19 cellular contexts compared by ENCODE assay signal in genomic region chr2:233049194-233049761, GRCh38. TPM values are rescaled to one million over a fixed set of nuclear protein-coding genes. Genes with fewer than 3 reads are reported as not detected.
DNase-seq lines count a peak whose midpoint lies in the region; ATAC-seq and TF ChIP-seq lines count a peak whose summit lies in the region.
"Had no signal": no experiment of that assay in that cellular context is flagged by ENCODE, and none has a peak within 500 bp of the region (broad histone marks: within the 10 kb centered on the region; RNA-seq: fewer than 3 reads in every experiment).

No MANE protein-coding gene starts in this region.

- H3K4me3 ChIP-seq in CD8-positive, alpha-beta T cell (ENCODE audit: low read depth, low read length), result no peak overlapping the region
- H3K4me3 ChIP-seq in mammary epithelial cell (replicated peaks in 1 of 3; ENCODE audit: insufficient read depth in 1 of 3, low read depth in 2 of 3, low read length in 3 of 3), result no peak overlapping the region
- H3K4me3 ChIP-seq in naive thymus-derived CD4-positive, alpha-beta T cell (ENCODE audit: low read length), result no peak overlapping the region
- no peak overlapping the region for H3K4me3 ChIP-seq in adrenal gland
- no peak overlapping the region for H3K4me3 ChIP-seq in WERI-Rb-1 (ENCODE audit: low read depth, low read length)
- H3K4me3 ChIP-seq: lower lobe of right lung, tibial nerve had no signal

- no peaks in the 10 kb centered on the region for H3K27me3 Mint-ChIP-seq in CD8-positive, alpha-beta T cell (ENCODE audit: low read depth)
- H3K27me3 Mint-ChIP-seq in naive thymus-derived CD4-positive, alpha-beta T cell, result peaks cover 0 to 47% (median 0%) of the 10 kb centered on the region in 5 donors

- in situ Hi-C loops in mammary epithelial cell (cut with MboI; ENCODE audit: low sequenced_read_pairs in 2 of 2), result loop anchor here in 1 of 2 donors (25.0 kb wide), 1 partner anchor 162 kb away; no protein-coding TSS in a partner anchor

- POLR2A ChIA-PET in CD8-positive, alpha-beta T cell (lab: Charles Lee), result no interaction called here
- POLR2A ChIA-PET in naive thymus-derived CD4-positive, alpha-beta T cell (lab: Charles Lee), result interaction anchor here (2.0 kb wide), 1 partner anchor 11 kb away, joined by 4 read pairs; the partner anchor contains the start of gene INPP5D

- no peak overlapping the region for H3K27ac ChIP-seq in CD8-positive, alpha-beta T cell (ENCODE audit: low read depth, low read length)
- no peak overlapping the region for H3K27ac ChIP-seq in mammary epithelial cell (ENCODE audit: insufficient read depth, low read depth, low read length)
- H3K27ac ChIP-seq in naive thymus-derived CD4-positive, alpha-beta T cell (ENCODE audit: low read depth, low read length), result no peak overlapping the region
- H3K27ac ChIP-seq in adrenal gland, result no peak overlapping the region
- H3K27ac ChIP-seq in WERI-Rb-1, result no peak overlapping the region
- H3K27ac ChIP-seq: brain microvascular endothelial cell, lower lobe of right lung had no signal

- peaks cover 20% of the 10 kb centered on the region for H3K4me1 Mint-ChIP-seq in CD8-positive, alpha-beta T cell (ENCODE audit: low read depth)
- peaks cover 4 to 32% (median 12%) of the 10 kb centered on the region in 7 donors for H3K4me1 Mint-ChIP-seq in naive thymus-derived CD4-positive, alpha-beta T cell

- peaks cover 7% of the 10 kb centered on the region for H3K4me1 ChIP-seq in CD8-positive, alpha-beta T cell (ENCODE audit: insufficient read depth, low read length)
- H3K4me1 ChIP-seq in mammary epithelial cell (ENCODE audit: insufficient read depth, low read length) (peaks cover 13% of the 10 kb centered on the region), adrenal gland (replicated peaks in 1 of 2) (no peaks in the 10 kb centered on the region)
- H3K4me1 ChIP-seq in naive thymus-derived CD4-positive, alpha-beta T cell (ENCODE audit: control insufficient read depth in 2 of 2, insufficient read depth in 2 of 2, low read length in 2 of 2), result peaks cover 7 to 8% of the 10 kb centered on the region in 2 donors

- peak in 2 of 7 experiments; percentile 26 to 36 for DNase-seq in CD8-positive, alpha-beta T cell
- peak; percentile 92 for DNase-seq in LHCN-M2 (ENCODE audit: low read depth)
- no peak for DNase-seq in mammary epithelial cell
- DNase-seq in naive thymus-derived CD4-positive, alpha-beta T cell, result peak in 2 of 9 donors; percentile 12 to 28
- no peak for DNase-seq in adrenal gland
- no peak for DNase-seq in WERI-Rb-1
- DNase-seq in activated CD4-positive, CD25-positive, alpha-beta regulatory T cell treated with anti-CD3 and anti-CD28 coated beads, Interleukin-2, amount 50 U/mL, for 72 hours, result no peak
- DNase-seq: activated CD8-positive, alpha-beta memory T cell treated with anti-CD3 and anti-CD28 coated beads for 24 hours; brain microvascular endothelial cell; H7; lower lobe of right lung; NCI-H1105; SK-N-SH; stimulated activated CD4-positive, alpha-beta T cell treated with anti-CD3 and anti-CD28 coated beads, Interleukin-4, amount 100 ng/mL, for 24 hours had no signal

- H3K27ac Mint-ChIP-seq in CD8-positive, alpha-beta T cell, result no peak overlapping the region
- H3K27ac Mint-ChIP-seq in naive thymus-derived CD4-positive, alpha-beta T cell, result peak overlapping the region in 1 of 9 donors; percentile 55

- H2AFZ ChIP-seq in mammary epithelial cell (ENCODE audit: low read depth, low read length), result peak overlapping the region; percentile 10

- H3K79me2 ChIP-seq in mammary epithelial cell (ENCODE audit: insufficient read depth, low read length), result no peaks in the 10 kb centered on the region

- no peaks in the 10 kb centered on the region for H3K36me3 ChIP-seq in CD8-positive, alpha-beta T cell (ENCODE audit: insufficient read depth, low read length)
- H3K36me3 ChIP-seq in mammary epithelial cell (ENCODE audit: insufficient read depth, low read length) (no peaks in the 10 kb centered on the region), adrenal gland (replicated peaks in 1 of 2) (no peaks in the 10 kb centered on the region), WERI-Rb-1 (no peaks in the 10 kb centered on the region)
- H3K36me3 ChIP-seq in naive thymus-derived CD4-positive, alpha-beta T cell (ENCODE audit: control insufficient read depth in 2 of 3, insufficient read depth in 3 of 3, low read length in 3 of 3), result no peaks in the 10 kb centered on the region
- H3K36me3 ChIP-seq: brain microvascular endothelial cell, lower lobe of right lung, tibial nerve had no signal

- BruUV-seq in mammary epithelial cell (replicated peaks; lab: Mats Ljungman, UMichigan), result no TSS peak

- H3K4me3 Mint-ChIP-seq in CD8-positive, alpha-beta T cell, result no peak overlapping the region
- no peak overlapping the region for H3K4me3 Mint-ChIP-seq in naive thymus-derived CD4-positive, alpha-beta T cell
- H3K4me3 Mint-ChIP-seq: neural crest cell had no signal

- H4K20me1 ChIP-seq in mammary epithelial cell (ENCODE audit: insufficient read depth, low read length), result no peaks in the 10 kb centered on the region

- ATAC-seq in CD8-positive, alpha-beta T cell, result peak; percentile 69
- peak; percentile 39 for ATAC-seq in naive thymus-derived CD4-positive, alpha-beta T cell
- no peak for ATAC-seq in GM19397 (IDR thresholded peaks at IDR 0.05; ENCODE audit: unreplicated experiment)
- ATAC-seq: lower lobe of right lung had no signal

- H3K4me2 ChIP-seq in mammary epithelial cell (ENCODE audit: insufficient read depth, low read depth, low read length), result no peak overlapping the region
- H3K4me2 ChIP-seq: SK-N-SH had no signal

- no peak overlapping the region for H3K9ac ChIP-seq in mammary epithelial cell (ENCODE audit: insufficient read depth, low read length)
- H3K9ac ChIP-seq: SK-N-SH had no signal

- WGBS in mammary epithelial cell (ENCODE audit: low coverage, missing lambda C conversion rate), result 25% methylated on average over 4 of the region's 4 CpGs
- 47 to 61% (median 59%) methylated on average over 4 of the region's 4 CpGs for WGBS in adrenal gland, 4 donors

- intact Hi-C loops in CD8-positive, alpha-beta T cell (cut with DNase I, micrococcal nuclease), result no loop called here
- intact Hi-C loops in mammary epithelial cell (cut with micrococcal nuclease) (no loop called here), adrenal gland (cut with DNase I) (no loop called here)
- intact Hi-C loops in naive thymus-derived CD4-positive, alpha-beta T cell (cut with micrococcal nuclease), result no loop called here

- no peak for TF ChIP-seq CTCF in CD8-positive, alpha-beta T cell (IDR thresholded peaks at IDR 0.05)
- TF ChIP-seq CTCF in mammary epithelial cell (conservative IDR thresholded peaks at IDR 0.05 in 1 of 2, IDR thresholded peaks at IDR 0.05 in 1 of 2; ENCODE audit: extremely low read depth in 1 of 2, insufficient read depth in 1 of 2, low read depth in 1 of 2, low read length in 2 of 2) (no peak), adrenal gland (IDR thresholded peaks at IDR 0.05) (no peak), WERI-Rb-1 (IDR thresholded peaks at IDR 0.05; ENCODE audit: low read depth, low read length) (no peak)

- CTCF ChIA-PET in CD8-positive, alpha-beta T cell (lab: Charles Lee), result interaction anchor here (0.6 to 1.5 kb wide), 6 partner anchors 8 to 201 kb away, joined by 3 to 4 read pairs (median 3); partner anchors contain the start of gene INPP5D
- CTCF ChIA-PET in mammary epithelial cell (lab: Charles Lee; ENCODE audit: low non-redundant PET), result interaction anchor here (0.6 kb wide), 1 partner anchor 177 kb away, joined by 4 read pairs; no protein-coding TSS in a partner anchor
- CTCF ChIA-PET in naive thymus-derived CD4-positive, alpha-beta T cell (lab: Charles Lee), result interaction anchor here (1.0 kb wide), 1 partner anchor 12 kb away, joined by 4 read pairs; no protein-coding TSS in a partner anchor

- dilution Hi-C loops in mammary epithelial cell (cut with HindIII; ENCODE audit: low sequenced_read_pairs), result no loop called here

- H3K36me3 Mint-ChIP-seq in CD8-positive, alpha-beta T cell, result no peaks in the 10 kb centered on the region
- H3K36me3 Mint-ChIP-seq in naive thymus-derived CD4-positive, alpha-beta T cell, result no peaks in the 10 kb centered on the region

- no peak for TF ChIP-seq POLR2A in adrenal gland (IDR thresholded peaks at IDR 0.05)

- no peaks in the 10 kb centered on the region for H3K27me3 ChIP-seq in CD8-positive, alpha-beta T cell (ENCODE audit: insufficient read depth, low read length)
- no peaks in the 10 kb centered on the region for H3K27me3 ChIP-seq in mammary epithelial cell (ENCODE audit: insufficient read depth, low read length)
- H3K27me3 ChIP-seq in naive thymus-derived CD4-positive, alpha-beta T cell (ENCODE audit: control insufficient read depth in 2 of 2, insufficient read depth in 2 of 2, low read length in 2 of 2), result no peaks in the 10 kb centered on the region
- H3K27me3 ChIP-seq in adrenal gland, result no peaks in the 10 kb centered on the region
- no peaks in the 10 kb centered on the region for H3K27me3 ChIP-seq in WERI-Rb-1 (ENCODE audit: insufficient read depth, low read depth, severe bottlenecking)

- no peaks in the 10 kb centered on the region for H3K9me3 Mint-ChIP-seq in CD8-positive, alpha-beta T cell
- H3K9me3 Mint-ChIP-seq in naive thymus-derived CD4-positive, alpha-beta T cell, result no peaks in the 10 kb centered on the region
- H3K9me3 Mint-ChIP-seq: IgD-negative memory B cell, neural crest cell had no signal

- no peaks in the 10 kb centered on the region for H3K9me3 ChIP-seq in CD8-positive, alpha-beta T cell (ENCODE audit: low read length)
- H3K9me3 ChIP-seq in mammary epithelial cell (replicated peaks; ENCODE audit: insufficient read depth, low read length) (no peaks in the 10 kb centered on the region), adrenal gland (replicated peaks in 1 of 3) (no peaks in the 10 kb centered on the region), WERI-Rb-1 (ENCODE audit: severe bottlenecking) (no peaks in the 10 kb centered on the region)
- no peaks in the 10 kb centered on the region for H3K9me3 ChIP-seq in naive thymus-derived CD4-positive, alpha-beta T cell (ENCODE audit: control insufficient read depth in 2 of 3, low read length in 3 of 3)
- H3K9me3 ChIP-seq: lower lobe of right lung, SK-N-SH, tibial nerve had no signal

RNA-seq across cellular contexts. Expression of gene INPP5D, which starts 10.9 kb away (rescaled TPM):
- total RNA-seq in CD8-positive, alpha-beta T cell, result 100 to 1,000 TPM; 105 to 121 TPM
- total RNA-seq in LHCN-M2 (2014; rRNA removed), result 0.34 and 2.6 TPM in 2 replicates
- 0.67 TPM for polyA plus RNA-seq in LHCN-M2 (2012)
- 10 to 100 TPM; 57.7 to 80.4 TPM for total RNA-seq in mammary epithelial cell
- polyA plus RNA-seq in mammary epithelial cell, result 27.5 TPM
- 144 TPM for polyA minus RNA-seq in mammary epithelial cell
- total RNA-seq in naive thymus-derived CD4-positive, alpha-beta T cell, result 100 to 1,000 TPM; 106 to 232 (median 126) TPM
- 100 to 1,000 TPM in 1 of 2 donors, 10 to 100 TPM in 1; 41.0 to 122 TPM for polyA plus RNA-seq in naive thymus-derived CD4-positive, alpha-beta T cell
- total RNA-seq in adrenal gland, result 10 to 100 TPM in 7 of 8 donors, 1 to 10 TPM in 1; 7.1 to 29.4 (median 17.0) TPM
- 10 to 100 TPM in 1 of 3 donors, 1 to 10 TPM in 2; 4.5 to 15.6 (median 5.9) TPM for polyA plus RNA-seq in adrenal gland

RNA-seq across cellular contexts. Expression of gene NEU2, which starts 16.8 kb away (rescaled TPM):
- total RNA-seq in CD8-positive, alpha-beta T cell, result not detected
- total RNA-seq in LHCN-M2 (2014; rRNA removed), result not detected in 2 replicates
- not detected for polyA plus RNA-seq in LHCN-M2 (2012)
- not detected for total RNA-seq in mammary epithelial cell
- not detected for polyA plus RNA-seq in mammary epithelial cell
- not detected for polyA minus RNA-seq in mammary epithelial cell
- not detected for total RNA-seq in naive thymus-derived CD4-positive, alpha-beta T cell
- polyA plus RNA-seq in naive thymus-derived CD4-positive, alpha-beta T cell, result not detected
- total RNA-seq in adrenal gland, result not detected
- polyA plus RNA-seq in adrenal gland, result not detected
- total RNA-seq: fibroblast of villous mesenchyme, H7, lower lobe of right lung, neural crest cell, tibial nerve had no signal
- polyA plus RNA-seq: IgD-negative memory B cell, SK-N-SH had no signal

RNA-seq across cellular contexts. Expression of gene NGEF, which starts 36.2 kb away (rescaled TPM):
- total RNA-seq in CD8-positive, alpha-beta T cell, result not detected
- total RNA-seq in LHCN-M2 (2014; rRNA removed) (0.26 and 0.34 TPM in 2 replicates), mammary epithelial cell (1 to 10 TPM; 1.8 to 4.6 TPM), adrenal gland (100 to 1,000 TPM in 1 of 8 donors, 10 to 100 TPM in 7; 32.0 to 258 (median 46.1) TPM)
- 0.51 TPM for polyA plus RNA-seq in LHCN-M2 (2012)
- polyA plus RNA-seq in mammary epithelial cell (0.71 TPM), adrenal gland (100 to 1,000 TPM in 1 of 3 donors, 10 to 100 TPM in 2; 10.1 to 467 (median 28.5) TPM)
- polyA minus RNA-seq in mammary epithelial cell, result 0.16 TPM
- total RNA-seq in naive thymus-derived CD4-positive, alpha-beta T cell, result not detected
- polyA plus RNA-seq in naive thymus-derived CD4-positive, alpha-beta T cell, result not detected
- polyA plus RNA-seq: IgD-negative memory B cell had no signal

Comparison
In these comparisons a context has a peak if more than half of its experiments do, and no peak if none do; other contexts are left out.
1. RNA of gene NGEF, which starts 36.2 kb away (total RNA-seq): 32.0 to 258 TPM in adrenal gland; 1.8 to 4.6 TPM in mammary epithelial cell, 0.26 to 0.34 TPM in LHCN-M2, not detected in CD8-positive, alpha-beta T cell and not detected in naive thymus-derived CD4-positive, alpha-beta T cell; every median in the first group is over 4 times any median in the second.